8 cellular contexts compared by ENCODE assay signal in genomic region chr1:23959461-23960290, GRCh38.
DNase-seq lines count a peak whose midpoint lies in the region; ATAC-seq lines count a peak whose summit lies in the region.

Gene PNRC2 (plus strand): TSS chr1:23959828. CDS start chr1:23961458, 1,630 bp downstream.

- DNase-seq in AG08395 (ENCODE audit: low spot score) (peak; percentile 99), NCI-H446 (lab: John Stamatoyannopoulos, UW) (peak; percentile 96 to 98), cerebellar cortex (ENCODE audit: low spot score) (peak; percentile 96), islet precursor cell (peak; percentile 99)
- peak; percentile 92 to 97 (median 96) for DNase-seq in stimulated activated CD4-positive, alpha-beta T cell treated with anti-CD3 and anti-CD28 coated beads, Interleukin-12 subunit alpha, Interleukin-12 subunit beta, amount 100 ng/mL, for 48 hours (ENCODE audit: low read depth in 2 of 3, low spot score in 1 of 3)

- ATAC-seq in GM19025 (IDR thresholded peaks at IDR 0.05; ENCODE audit: low read depth, unreplicated experiment) (peak; percentile 79), HG03342 (IDR thresholded peaks at IDR 0.05; ENCODE audit: unreplicated experiment) (peak; percentile 77)
- ATAC-seq in activated CD4-positive, CD25-positive, alpha-beta regulatory T cell treated with anti-CD3 and anti-CD28 coated beads, Interleukin-2, amount 50 U/mL, for 24 hours: peak; percentile 88 to 91

Comparison
In these comparisons a context has a peak if more than half of its experiments do, and no peak if none do; other contexts are left out.
1. Peak in every context shown above with its lines: DNase-seq and ATAC-seq.